ENCODE assay signal across 9 cellular contexts in genomic region chr13:21079761-21080730, GRCh38. TPM values are rescaled to one million over a fixed set of nuclear protein-coding genes. Genes with fewer than 3 reads are reported as not detected.
A peak's percentile ranks its signal among the peaks of the same experiment; 100 is the strongest.
DNase-seq lines count a peak whose midpoint lies in the region; ATAC-seq, FAIRE-seq and TF ChIP-seq lines count a peak whose summit lies in the region.
"Had no signal": no experiment of that assay in that cellular context is flagged by ENCODE, and none has a peak within 500 bp of the region (broad histone marks: within the 10 kb centered on the region; RNA-seq: fewer than 3 reads in every experiment).

No MANE protein-coding gene starts in this region.

- H3K27ac ChIP-seq in smooth muscle cell (ENCODE audit: low read depth) (peak overlapping the region; percentile 80), Karpas-422 (ENCODE audit: low read length) (no peak overlapping the region), testis (no peak overlapping the region)

- intact Hi-C loops in left cardiac atrium (cut with DNase I) = loop anchor here in 1 of 2 donors (10.0 kb wide), 1 partner anchor 135 kb away; no protein-coding TSS in a partner anchor
- intact Hi-C loops in testis (cut with DNase I; ENCODE audit: low total_unique reads) = no loop called here

- peak overlapping the region; percentile 53 for H3K4me2 ChIP-seq in smooth muscle cell
- H3K4me2 ChIP-seq in Karpas-422 (ENCODE audit: low read depth, low read length, poor library complexity, severe bottlenecking) = no peak overlapping the region

- H3K9me3 ChIP-seq in smooth muscle cell (replicated peaks; ENCODE audit: low read depth) = no peaks in the 10 kb centered on the region
- H3K9me3 ChIP-seq in Karpas-422 (ENCODE audit: low read length) = no peaks in the 10 kb centered on the region
- no peaks in the 10 kb centered on the region for H3K9me3 ChIP-seq in testis

- H4K20me1 ChIP-seq in smooth muscle cell (ENCODE audit: low read depth) (no peaks in the 10 kb centered on the region), Karpas-422 (ENCODE audit: insufficient read depth, low read depth, low read length) (no peaks in the 10 kb centered on the region)

- peak; percentile 90 for DNase-seq in HFFc6
- DNase-seq in SKM-1 (lab: John Stamatoyannopoulos, UW; ENCODE audit: unreplicated experiment) = peak; percentile 41
- no peak for DNase-seq in left cardiac atrium
- no peak for DNase-seq in smooth muscle cell (lab: John Stamatoyannopoulos, UW; ENCODE audit: unreplicated experiment)
- DNase-seq in Karpas-422 = no peak
- no peak for DNase-seq in testis
- DNase-seq in frontal cortex (ENCODE audit: low spot score in 2 of 2) = no peak
- DNase-seq: cortex of kidney had no signal

- H3K36me3 ChIP-seq in smooth muscle cell (ENCODE audit: low read depth) = no peaks in the 10 kb centered on the region
- H3K36me3 ChIP-seq in Karpas-422 (ENCODE audit: insufficient read depth, low read length) = no peaks in the 10 kb centered on the region
- H3K36me3 ChIP-seq in testis (ENCODE audit: low read depth, missing control alignments) = no peaks in the 10 kb centered on the region

- H3K9ac ChIP-seq in smooth muscle cell (ENCODE audit: low read depth) (peak overlapping the region; percentile 48), Karpas-422 (ENCODE audit: low read length) (no peak overlapping the region)

- H3K9me3 Mint-ChIP-seq in HFFc6 = no peaks in the 10 kb centered on the region

- H3K4me1 ChIP-seq in smooth muscle cell (ENCODE audit: low read depth) (no peaks in the 10 kb centered on the region), Karpas-422 (ENCODE audit: low read length) (no peaks in the 10 kb centered on the region), testis (peaks cover 4% of the 10 kb centered on the region)

- H3F3A ChIP-seq in smooth muscle cell (ENCODE audit: low read depth) = peaks cover 5% of the 10 kb centered on the region

- peak overlapping the region; percentile 90 for H3K27ac Mint-ChIP-seq in HFFc6

- no peak for FAIRE-seq in frontal cortex (lab: Jason Lieb, UNC)

- 38% methylated on average over 16 of the region's 16 CpGs for WGBS in smooth muscle cell (ENCODE audit: low lambda C conversion rate)
- WGBS in testis, 2 donors = 66 to 67% methylated on average over 16 of the region's 16 CpGs

- H3K4me1 Mint-ChIP-seq in HFFc6 (ENCODE audit: low read depth) = peaks cover 43% of the 10 kb centered on the region

- no peaks in the 10 kb centered on the region for H3K9me2 ChIP-seq in Karpas-422 (replicated peaks; ENCODE audit: insufficient read depth, low read length)

- H3K79me2 ChIP-seq in smooth muscle cell (ENCODE audit: low read depth) (no peaks in the 10 kb centered on the region), Karpas-422 (ENCODE audit: low read length) (no peaks in the 10 kb centered on the region)

- TF ChIP-seq CTCF in HFFc6 (IDR thresholded peaks at IDR 0.05) (no peak), smooth muscle cell (IDR thresholded peaks at IDR 0.05; ENCODE audit: borderline replicate concordance, insufficient read depth, poor library complexity, severe bottlenecking) (no peak), testis (IDR thresholded peaks at IDR 0.05) (no peak)

- H3K4me3 Mint-ChIP-seq in HFFc6 = peak overlapping the region; percentile 86

- H3K36me3 Mint-ChIP-seq in HFFc6 (ENCODE audit: low read depth) = no peaks in the 10 kb centered on the region

- TF ChIP-seq POLR2A in testis (IDR thresholded peaks at IDR 0.05) = no peak

- H3K27me3 Mint-ChIP-seq in HFFc6 (ENCODE audit: insufficient read depth) = peaks cover 5% of the 10 kb centered on the region

- ATAC-seq in left cardiac atrium (peak; percentile 35 to 39), HG03571 (IDR thresholded peaks at IDR 0.05; ENCODE audit: unreplicated experiment) (no peak)

- H3K4me3 ChIP-seq in smooth muscle cell = no peak overlapping the region
- no peak overlapping the region for H3K4me3 ChIP-seq in Karpas-422 (ENCODE audit: low read length)
- H3K4me3 ChIP-seq in testis = no peak overlapping the region

- H2AFZ ChIP-seq in smooth muscle cell (ENCODE audit: low read depth) (peak overlapping the region; percentile 36), Karpas-422 (ENCODE audit: low read length) (no peak overlapping the region)

- H3K27me3 ChIP-seq in smooth muscle cell (ENCODE audit: low read depth) (no peaks in the 10 kb centered on the region), Karpas-422 (ENCODE audit: low read length) (no peaks in the 10 kb centered on the region), testis (no peaks in the 10 kb centered on the region)

RNA-seq across cellular contexts. Expression of gene LATS2, which starts 18.7 kb away (rescaled TPM):
- 10 to 100 TPM; 43.5 to 54.8 (median 44.9) TPM for total RNA-seq in HFFc6 (2021; fragmentation: NEBNext Ultra II Directional; extraction: Animal tissue kit (Norgen Biotek cat#: 25700))
- total RNA-seq in left cardiac atrium (10 to 100 TPM; 19.3 to 30.9 TPM), smooth muscle cell (20.8 and 26.4 TPM in 2 replicates), testis (10 to 100 TPM; 36.5 to 40.2 TPM), frontal cortex (1.2 TPM)
- polyA plus RNA-seq in smooth muscle cell (6.9 and 8.9 TPM in 2 replicates), testis (ENCODE audit: insufficient read depth, low read depth, low replicate concordance) (35.6 TPM)
- not detected in 2 replicates for total RNA-seq in Karpas-422 (2014; rRNA removed; shearing (Covaris generic); ENCODE audit: low replicate concordance)

RNA-seq across cellular contexts. Expression of gene SAP18, which starts 59.9 kb away (rescaled TPM):
- 100 to 1,000 TPM; 269 to 307 (median 290) TPM for total RNA-seq in HFFc6 (2021; fragmentation: NEBNext Ultra II Directional; extraction: Animal tissue kit (Norgen Biotek cat#: 25700))
- total RNA-seq in left cardiac atrium = 100 to 1,000 TPM; 215 to 243 TPM
- total RNA-seq in smooth muscle cell = 95.3 TPM in 2 replicates
- polyA plus RNA-seq in smooth muscle cell = 366 and 394 TPM in 2 replicates
- 85.4 and 112 TPM in 2 replicates for total RNA-seq in Karpas-422 (2014; rRNA removed; shearing (Covaris generic); ENCODE audit: low replicate concordance)
- 10 to 100 TPM; 91.6 to 93.7 TPM for total RNA-seq in testis
- polyA plus RNA-seq in testis (ENCODE audit: insufficient read depth, low read depth, low replicate concordance) = 363 TPM
- 46.1 TPM for total RNA-seq in frontal cortex

Comparison
In these comparisons a context has a peak if more than half of its experiments do, and no peak if none do; other contexts are left out.
1. DNase-seq: peak in HFFc6 (single experiment) and SKM-1 (single experiment); none in left cardiac atrium (single experiment), smooth muscle cell (single experiment), Karpas-422 (single experiment), testis (single experiment) and frontal cortex (0 of 2).